In the genomic region with DNA sequence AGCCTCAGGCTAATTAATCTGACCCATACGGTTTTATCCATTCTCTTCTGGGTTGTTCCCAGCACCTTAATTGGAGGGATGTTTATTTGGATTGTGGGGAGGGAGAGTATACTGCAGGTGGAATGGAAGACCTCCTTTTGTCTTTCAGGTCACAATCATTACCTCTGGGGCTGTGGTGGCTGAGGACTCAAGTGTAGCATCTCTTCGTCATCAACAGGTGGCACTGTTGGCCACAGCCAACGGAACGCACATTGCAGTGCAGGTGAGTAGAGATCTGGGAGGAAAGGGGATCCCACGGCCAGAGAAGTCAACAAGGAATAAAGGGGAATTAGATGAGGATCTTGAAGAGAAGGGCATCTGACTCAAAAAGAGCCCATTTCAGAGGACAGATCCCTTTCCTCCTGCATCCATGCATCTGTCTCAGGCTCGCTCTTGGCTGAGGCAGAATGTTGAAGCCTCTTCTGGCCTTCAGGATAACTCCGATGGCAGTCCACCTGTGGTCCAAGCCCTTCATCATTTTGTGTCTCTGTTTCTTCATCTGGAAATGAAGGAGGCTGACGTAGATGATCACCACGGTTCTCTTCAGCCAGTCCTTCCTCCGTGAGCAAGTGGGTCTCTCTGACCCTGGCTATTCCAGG, we compare ENCODE assay signal across 8 cellular contexts. TPM values are rescaled to one million over a fixed set of nuclear protein-coding genes. Genes with fewer than 3 reads are reported as not detected.
A peak's percentile ranks its signal among the peaks of the same experiment; 100 is the strongest.
DNase-seq lines count a peak whose midpoint lies in the region; ATAC-seq and TF ChIP-seq lines count a peak whose summit lies in the region.

No MANE protein-coding gene starts in this region.

- H3K36me3 ChIP-seq in effector memory CD4-positive, alpha-beta T cell (ENCODE audit: control insufficient read depth, insufficient read depth, low read length): peaks cover 57% of the 10 kb centered on the region
- no peaks in the 10 kb centered on the region for H3K36me3 ChIP-seq in mucosa of descending colon (ENCODE audit: low read depth)

- H3K4me3 ChIP-seq in effector memory CD4-positive, alpha-beta T cell (ENCODE audit: insufficient read depth, low read depth, low read length, poor library complexity, severe bottlenecking): no peak overlapping the region
- H3K4me3 ChIP-seq in mucosa of descending colon: no peak overlapping the region

- peak; percentile 22 to 23 for ATAC-seq in activated CD4-positive, CD25-positive, alpha-beta regulatory T cell treated with anti-CD3 and anti-CD28 coated beads, Interleukin-2, amount 50 U/mL, for 24 hours
- ATAC-seq in mucosa of descending colon (peak; percentile 48), HG03521 (IDR thresholded peaks at IDR 0.05; ENCODE audit: unreplicated experiment) (no peak)

- intact Hi-C loops in mucosa of descending colon (cut with DNase I, micrococcal nuclease): no loop called here

- DNase-seq in NCI-H1436 (lab: John Stamatoyannopoulos, UW) (peak; percentile 44), NCI-H1436 treated with DMSO at 0.1 percent for 48 hours (lab: John Stamatoyannopoulos, UW) (no peak), NCI-H1105 (lab: John Stamatoyannopoulos, UW) (peak; percentile 52), mucosa of descending colon (peak in 1 of 3 donors; percentile 49), OCI-M2 (lab: John Stamatoyannopoulos, UW; ENCODE audit: unreplicated experiment) (no peak)
- peak in 2 of 3 donors; percentile 27 to 40 for DNase-seq in effector memory CD4-positive, alpha-beta T cell

- peak; percentile 69 for TF ChIP-seq CTCF in mucosa of descending colon (IDR thresholded peaks at IDR 0.05)

- no peaks in the 10 kb centered on the region for H3K9me3 ChIP-seq in effector memory CD4-positive, alpha-beta T cell (ENCODE audit: control insufficient read depth, low read length)
- H3K9me3 ChIP-seq in mucosa of descending colon: no peaks in the 10 kb centered on the region

- no peak overlapping the region for H3K27ac ChIP-seq in effector memory CD4-positive, alpha-beta T cell (ENCODE audit: insufficient read depth, low read length, poor library complexity, severe bottlenecking)

- peaks cover 13% of the 10 kb centered on the region for H3K4me1 ChIP-seq in effector memory CD4-positive, alpha-beta T cell (ENCODE audit: control insufficient read depth, insufficient read depth, low read length, poor library complexity, severe bottlenecking)
- peaks cover 8% of the 10 kb centered on the region for H3K4me1 ChIP-seq in mucosa of descending colon (ENCODE audit: low read depth)

- H3K27me3 ChIP-seq in effector memory CD4-positive, alpha-beta T cell (replicated peaks; ENCODE audit: control insufficient read depth, insufficient read depth, low read length, poor library complexity, severe bottlenecking): no peaks in the 10 kb centered on the region

RNA-seq across cellular contexts. Expression of a gene that starts 3.2 kb away (rescaled TPM):
- 10 to 100 TPM in 2 of 3 donors, 1 to 10 TPM in 1; 7.4 to 15.1 (median 13.7) TPM for total RNA-seq in mucosa of descending colon

RNA-seq across cellular contexts. Expression of a gene that starts 34.9 kb away (rescaled TPM):
- total RNA-seq in mucosa of descending colon: 10 to 100 TPM; 33.2 to 42.6 (median 36.2) TPM

RNA-seq across cellular contexts. Expression of a gene that starts 47.9 kb away (rescaled TPM):
- 10 to 100 TPM; 44.4 to 66.7 (median 65.6) TPM for total RNA-seq in mucosa of descending colon

Comparison
In these comparisons a context has a peak if more than half of its experiments do, and no peak if none do; other contexts are left out.
1. DNase-seq: peak in NCI-H1436 (single experiment), NCI-H1105 (single experiment) and effector memory CD4-positive, alpha-beta T cell (2 of 3); none in NCI-H1436 treated with DMSO at 0.1 percent for 48 hours (single experiment) and OCI-M2 (single experiment).